In genomic region chr12:113358381-113359132, GRCh38 we compare ENCODE assay signal across 8 cellular contexts. TPM values are rescaled to one million over a fixed set of nuclear protein-coding genes. Genes with fewer than 3 reads are reported as not detected.
DNase-seq lines count a peak whose midpoint lies in the region; ATAC-seq and TF ChIP-seq lines count a peak whose summit lies in the region.

A gene with protein sequence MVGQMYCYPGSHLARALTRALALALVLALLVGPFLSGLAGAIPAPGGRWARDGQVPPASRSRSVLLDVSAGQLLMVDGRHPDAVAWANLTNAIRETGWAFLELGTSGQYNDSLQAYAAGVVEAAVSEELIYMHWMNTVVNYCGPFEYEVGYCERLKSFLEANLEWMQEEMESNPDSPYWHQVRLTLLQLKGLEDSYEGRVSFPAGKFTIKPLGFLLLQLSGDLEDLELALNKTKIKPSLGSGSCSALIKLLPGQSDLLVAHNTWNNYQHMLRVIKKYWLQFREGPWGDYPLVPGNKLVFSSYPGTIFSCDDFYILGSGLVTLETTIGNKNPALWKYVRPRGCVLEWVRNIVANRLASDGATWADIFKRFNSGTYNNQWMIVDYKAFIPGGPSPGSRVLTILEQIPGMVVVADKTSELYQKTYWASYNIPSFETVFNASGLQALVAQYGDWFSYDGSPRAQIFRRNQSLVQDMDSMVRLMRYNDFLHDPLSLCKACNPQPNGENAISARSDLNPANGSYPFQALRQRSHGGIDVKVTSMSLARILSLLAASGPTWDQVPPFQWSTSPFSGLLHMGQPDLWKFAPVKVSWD (plus strand): TSS chr12:113358587. CDS start chr12:113358601, 14 bp downstream.

- H3K9ac ChIP-seq in duodenal mucosa (ENCODE audit: low read depth in 1 of 2, low read length in 2 of 2): peak within 1 kb of the TSS; percentile 61 to 80

- no peaks in the 10 kb centered on the region for H3K36me3 Mint-ChIP-seq in CD4-positive, CD25-positive, alpha-beta regulatory T cell
- peaks cover 1% of the 10 kb centered on the region for H3K36me3 Mint-ChIP-seq in activated CD8-positive, alpha-beta T cell treated with anti-CD3 and anti-CD28 coated beads for 36 hours (ENCODE audit: low read depth)

- H3K9me3 Mint-ChIP-seq in CD4-positive, CD25-positive, alpha-beta regulatory T cell: no peaks in the 10 kb centered on the region
- H3K9me3 Mint-ChIP-seq in activated CD8-positive, alpha-beta T cell treated with anti-CD3 and anti-CD28 coated beads for 36 hours: no peaks in the 10 kb centered on the region

- peak; percentile 91 to 96 (median 94) for DNase-seq in CD4-positive, CD25-positive, alpha-beta regulatory T cell
- DNase-seq in NCI-H82 treated with DMSO at 0.1 percent for 48 hours (lab: John Stamatoyannopoulos, UW; ENCODE audit: unreplicated experiment): peak; percentile 69
- peak; percentile 96 for DNase-seq in activated CD8-positive, alpha-beta T cell treated with anti-CD3 and anti-CD28 coated beads for 36 hours
- peak; percentile 97 for DNase-seq in lower lobe of right lung
- DNase-seq in stimulated activated CD4-positive, alpha-beta T cell treated with anti-CD3 and anti-CD28 coated beads, TNF-alpha, amount 100 ng/mL, for 1 hour (ENCODE audit: low read depth in 3 of 3, low spot score in 1 of 3): peak; percentile 88 to 92 (median 90)

- peak within 1 kb of the TSS; percentile 79 for H3K27ac ChIP-seq in CD4-positive, CD25-positive, alpha-beta regulatory T cell (ENCODE audit: insufficient read depth, low read length, poor library complexity, severe bottlenecking)
- peak within 1 kb of the TSS; percentile 46 for H3K27ac ChIP-seq in duodenal mucosa (ENCODE audit: low read depth, low read length)
- H3K27ac ChIP-seq in lower lobe of right lung: peak within 1 kb of the TSS; percentile 90

- peaks cover 5 to 26% (median 11%) of the 10 kb centered on the region in 4 donors for H3K4me1 Mint-ChIP-seq in CD4-positive, CD25-positive, alpha-beta regulatory T cell
- peaks cover 17% of the 10 kb centered on the region for H3K4me1 Mint-ChIP-seq in activated CD8-positive, alpha-beta T cell treated with anti-CD3 and anti-CD28 coated beads for 36 hours (ENCODE audit: low read depth)

- no peaks in the 10 kb centered on the region for H3K9me3 ChIP-seq in CD4-positive, CD25-positive, alpha-beta regulatory T cell (ENCODE audit: control insufficient read depth in 2 of 2, low read length in 2 of 2)
- H3K9me3 ChIP-seq in duodenal mucosa (ENCODE audit: control insufficient read depth in 1 of 2, low read length in 2 of 2): no peaks in the 10 kb centered on the region
- H3K9me3 ChIP-seq in lower lobe of right lung: no peaks in the 10 kb centered on the region

- POLR2A ChIA-PET in activated CD8-positive, alpha-beta T cell treated with anti-CD3 and anti-CD28 coated beads for 36 hours (lab: Charles Lee): interaction anchor here (0.8 to 1.2 kb wide), 2 partner anchors 22 to 24 kb away, joined by 3 read pairs; no protein-coding TSS in a partner anchor

- H3K27ac Mint-ChIP-seq in CD4-positive, CD25-positive, alpha-beta regulatory T cell: peak within 1 kb of the TSS; percentile 86 to 97 (median 92)
- H3K27ac Mint-ChIP-seq in activated CD8-positive, alpha-beta T cell treated with anti-CD3 and anti-CD28 coated beads for 36 hours: peak within 1 kb of the TSS; percentile 88

- peak within 1 kb of the TSS; percentile 61 for H3K4me3 ChIP-seq in CD4-positive, CD25-positive, alpha-beta regulatory T cell (ENCODE audit: low read depth, low read length)
- peak within 1 kb of the TSS; percentile 73 to 89 for H3K4me3 ChIP-seq in duodenal mucosa (ENCODE audit: low read depth in 1 of 2, low read length in 2 of 2)
- H3K4me3 ChIP-seq in lower lobe of right lung: peak within 1 kb of the TSS; percentile 95

- H3K27me3 ChIP-seq in CD4-positive, CD25-positive, alpha-beta regulatory T cell (ENCODE audit: control insufficient read depth, insufficient read depth, low read length): no peaks in the 10 kb centered on the region
- H3K27me3 ChIP-seq in duodenal mucosa (ENCODE audit: control insufficient read depth in 1 of 2, insufficient read depth in 2 of 2, low read length in 2 of 2) (no peaks in the 10 kb centered on the region), lower lobe of right lung (ENCODE audit: low read depth) (no peaks in the 10 kb centered on the region)

- peaks cover 20% of the 10 kb centered on the region for H3K4me1 ChIP-seq in CD4-positive, CD25-positive, alpha-beta regulatory T cell (ENCODE audit: control insufficient read depth, insufficient read depth, low read length, poor library complexity, severe bottlenecking)
- H3K4me1 ChIP-seq in duodenal mucosa (ENCODE audit: control insufficient read depth in 1 of 2, insufficient read depth in 2 of 2, low read length in 2 of 2) (peaks cover 7 to 18% of the 10 kb centered on the region in 2 donors), lower lobe of right lung (peaks cover 19% of the 10 kb centered on the region)

- TF ChIP-seq CTCF in activated CD8-positive, alpha-beta T cell treated with anti-CD3 and anti-CD28 coated beads for 36 hours (IDR thresholded peaks at IDR 0.05): no peak
- no peak for TF ChIP-seq CTCF in lower lobe of right lung (IDR thresholded peaks at IDR 0.05)

- no peaks in the 10 kb centered on the region for H3K36me3 ChIP-seq in CD4-positive, CD25-positive, alpha-beta regulatory T cell (ENCODE audit: control insufficient read depth, insufficient read depth, low read length)
- H3K36me3 ChIP-seq in duodenal mucosa (ENCODE audit: control insufficient read depth in 1 of 2, insufficient read depth in 2 of 2, low read length in 2 of 2) (no peaks in the 10 kb centered on the region), lower lobe of right lung (no peaks in the 10 kb centered on the region)

- intact Hi-C loops in activated CD8-positive, alpha-beta T cell treated with anti-CD3 and anti-CD28 coated beads for 36 hours (cut with micrococcal nuclease): no loop called here
- intact Hi-C loops in lower lobe of right lung (cut with DNase I): loop anchor here (10.0 kb wide), 1 partner anchor 154 kb away; no protein-coding TSS in a partner anchor

- peaks cover 10% of the 10 kb centered on the region for H3K27me3 Mint-ChIP-seq in CD4-positive, CD25-positive, alpha-beta regulatory T cell
- H3K27me3 Mint-ChIP-seq in activated CD8-positive, alpha-beta T cell treated with anti-CD3 and anti-CD28 coated beads for 36 hours: no peaks in the 10 kb centered on the region

- ATAC-seq in CD4-positive, CD25-positive, alpha-beta regulatory T cell (ENCODE audit: low read depth in 2 of 2): peak; percentile 91 to 95
- ATAC-seq in GM19397 (IDR thresholded peaks at IDR 0.05; ENCODE audit: unreplicated experiment) (peak; percentile 92), HG03565 (IDR thresholded peaks at IDR 0.05; ENCODE audit: unreplicated experiment) (peak; percentile 74), lower lobe of right lung (peak; percentile 99)
- peak; percentile 99 for ATAC-seq in activated CD8-positive, alpha-beta T cell treated with anti-CD3 and anti-CD28 coated beads for 36 hours

- peak within 1 kb of the TSS; percentile 86 to 94 (median 92) for H3K4me3 Mint-ChIP-seq in CD4-positive, CD25-positive, alpha-beta regulatory T cell
- peak within 1 kb of the TSS; percentile 81 for H3K4me3 Mint-ChIP-seq in activated CD8-positive, alpha-beta T cell treated with anti-CD3 and anti-CD28 coated beads for 36 hours

- CTCF ChIA-PET in activated CD8-positive, alpha-beta T cell treated with anti-CD3 and anti-CD28 coated beads for 36 hours (lab: Charles Lee): no interaction called here

RNA-seq across cellular contexts. Expression of the gene that starts here (rescaled TPM):
- total RNA-seq in CD4-positive, CD25-positive, alpha-beta regulatory T cell: 14.4 TPM
- 1 to 10 TPM; 4.9 to 7.0 (median 6.2) TPM for polyA plus RNA-seq in CD4-positive, CD25-positive, alpha-beta regulatory T cell
- 10 to 100 TPM; 13.5 to 13.9 TPM for total RNA-seq in activated CD8-positive, alpha-beta T cell treated with anti-CD3 and anti-CD28 coated beads for 36 hours
- 44.8 TPM for total RNA-seq in lower lobe of right lung

Comparison
In these comparisons a context has a peak if more than half of its experiments do, and no peak if none do; other contexts are left out.
1. Peak in every context shown above with its lines: DNase-seq, ATAC-seq, H3K4me3 ChIP-seq and H3K27ac ChIP-seq.